24 cellular contexts compared by ENCODE assay signal in the genomic region with DNA sequence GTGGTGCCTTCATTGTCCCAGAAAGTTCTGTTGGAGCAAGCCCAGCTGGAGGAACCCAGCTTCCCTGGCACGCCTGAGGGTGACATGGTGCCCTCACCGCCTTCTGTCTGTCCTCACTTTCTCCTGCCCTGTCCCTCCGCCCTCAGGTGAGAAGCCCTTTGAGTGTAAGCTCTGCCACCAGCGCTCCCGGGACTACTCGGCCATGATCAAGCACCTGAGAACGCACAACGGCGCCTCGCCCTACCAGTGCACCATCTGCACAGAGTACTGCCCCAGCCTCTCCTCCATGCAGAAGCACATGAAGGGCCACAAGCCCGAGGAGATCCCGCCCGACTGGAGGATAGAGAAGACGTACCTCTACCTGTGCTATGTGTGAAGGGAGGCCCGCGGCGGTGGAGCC. TPM values are rescaled to one million over a fixed set of nuclear protein-coding genes. Genes with fewer than 3 reads are reported as not detected.
"Had no signal": no experiment of that assay in that cellular context is flagged by ENCODE, and none has a peak within 500 bp of the region (broad histone marks: within the 10 kb centered on the region; RNA-seq: fewer than 3 reads in every experiment).

No MANE protein-coding gene starts in this region.

- H3K27me3 ChIP-seq: dorsolateral prefrontal cortex, pancreas, transverse colon, vagina had no signal

- FAIRE-seq: colon, islet of Langerhans, pancreas had no signal

- DNase-seq: activated CD4-positive, alpha-beta T cell treated with anti-CD3 and anti-CD28 coated beads, Interleukin-2, amount 50 U/mL, for 4 hours; activated effector memory CD4-positive, alpha-beta T cell treated with anti-CD3 and anti-CD28 coated beads, Interleukin-2, amount 50 U/mL, for 16 hours; activated T-cell treated with anti-CD3 and anti-CD28 coated beads, Interleukin-2, amount 50 U/mL, for 72 hours; amygdala; central memory CD4-positive, alpha-beta T cell; dorsolateral prefrontal cortex; foreskin fibroblast; hippocampal formation; left cardiac atrium; midbrain; pancreas; stimulated activated CD4-positive, alpha-beta T cell treated with anti-CD3 and anti-CD28 coated beads, Interleukin-12 subunit alpha, Interleukin-12 subunit beta, amount 100 ng/mL, for 4 hours; stimulated activated CD4-positive, alpha-beta T cell treated with anti-CD3 and anti-CD28 coated beads, Interleukin-1b, Interleukin-23, amount 100 ng/mL, for 48 hours; stimulated activated CD8-positive, alpha-beta memory T cell treated with anti-CD3 and anti-CD28 coated beads, Interleukin-4, amount 100 ng/mL, for 48 hours; stimulated activated naive CD4-positive, alpha-beta T cell treated with Interleukin-2 at 50 U/mL for 16 hours; substantia nigra; SW 1271; transverse colon had no signal

- ATAC-seq: activated T-cell treated with anti-CD3 and anti-CD28 coated beads, Interleukin-2, amount 50 U/mL, for 72 hours; pancreas had no signal

- H3K27ac ChIP-seq: pancreas, vagina had no signal

- H3K9me3 ChIP-seq: pancreas, transverse colon, vagina had no signal

- H3K4me1 ChIP-seq: pancreas had no signal

- H3K4me3 ChIP-seq: dorsolateral prefrontal cortex, lung, pancreas, transverse colon, vagina had no signal

RNA-seq across cellular contexts. Expression of gene NNMT, which starts 46.0 kb away (rescaled TPM):
- total RNA-seq: activated CD8-positive, alpha-beta memory T cell treated with anti-CD3 and anti-CD28 coated beads for 36 hours; activated T-cell treated with anti-CD3 and anti-CD28 coated beads, Interleukin-2, amount 50 U/mL, for 72 hours; T-helper 2 cell treated with Interferon-gamma antibody and Interleukin-4, amounts not matched to agents 100 ng/mL and 5 ng/mL, for 36 hours had no signal
